Comparison of ENCODE assay signal across 8 cellular contexts in genomic region chr15:79896131-79896633, GRCh38. TPM values are rescaled to one million over a fixed set of nuclear protein-coding genes. Genes with fewer than 3 reads are reported as not detected.
DNase-seq lines count a peak whose midpoint lies in the region; ATAC-seq, FAIRE-seq and TF ChIP-seq lines count a peak whose summit lies in the region.

No MANE protein-coding gene starts in this region.

- TF ChIP-seq EP300 in suprapubic skin (IDR thresholded peaks at IDR 0.05): no peak

- H3K79me2 ChIP-seq in keratinocyte (ENCODE audit: control insufficient read depth, insufficient read depth, low read length): peaks cover 14% of the 10 kb centered on the region

- H3K4me2 ChIP-seq in keratinocyte (ENCODE audit: control insufficient read depth, extremely low read depth, insufficient read depth, low read depth, low read length): peak overlapping the region; percentile 85

- peak overlapping the region; percentile 91 for H3K4me3 Mint-ChIP-seq in activated naive CD4-positive, alpha-beta T cell treated with anti-CD3 and anti-CD28 coated beads, Interleukin-2, amount 10 ng/mL, durations not matched to agents 7 days and 5 days

- peaks cover 52% of the 10 kb centered on the region for H3K4me1 Mint-ChIP-seq in activated naive CD4-positive, alpha-beta T cell treated with anti-CD3 and anti-CD28 coated beads, Interleukin-2, amount 10 ng/mL, durations not matched to agents 7 days and 5 days

- peak; percentile 33 for ATAC-seq in HG03159 (IDR thresholded peaks at IDR 0.05; ENCODE audit: unreplicated experiment)
- no peak for ATAC-seq in HG02970 (IDR thresholded peaks at IDR 0.05; ENCODE audit: low FRiP score, unreplicated experiment)

- no peak for TF ChIP-seq POLR2A in suprapubic skin (IDR thresholded peaks at IDR 0.05)

- H3K27me3 Mint-ChIP-seq in activated naive CD4-positive, alpha-beta T cell treated with anti-CD3 and anti-CD28 coated beads, Interleukin-2, amount 10 ng/mL, durations not matched to agents 7 days and 5 days: no peaks in the 10 kb centered on the region

- DNase-seq in activated naive CD4-positive, alpha-beta T cell treated with anti-CD3 and anti-CD28 coated beads, Interleukin-2, amount 10 ng/mL, durations not matched to agents 7 days and 5 days: no peak
- no peak for DNase-seq in activated naive CD4-positive, alpha-beta T cell treated with anti-CD3 and anti-CD28 coated beads, Interleukin-2, amount 50 U/mL, for 16 hours
- DNase-seq in activated naive CD8-positive, alpha-beta T cell treated with anti-CD3 and anti-CD28 coated beads, Interleukin-2, amount 50 U/mL, for 16 hours (ENCODE audit: low read depth, low spot score): peak; percentile 18
- no peak for DNase-seq in keratinocyte (ENCODE audit: low read depth, low spot score)
- no peak for DNase-seq in suprapubic skin (ENCODE audit: low spot score in 2 of 2)
- no peak for DNase-seq in NCI-H2227 treated with DMSO at 0.1 percent for 48 hours (lab: John Stamatoyannopoulos, UW)

- FAIRE-seq in keratinocyte (lab: Jason Lieb, UNC): peak; percentile 9

- peak overlapping the region; percentile 91 for H3K9ac ChIP-seq in keratinocyte (ENCODE audit: control insufficient read depth, extremely low read depth, insufficient read depth, low read length)

- H3K9me1 ChIP-seq in keratinocyte (ENCODE audit: control insufficient read depth, extremely low read depth, insufficient read depth, low read length): no peaks in the 10 kb centered on the region

- CTCF ChIA-PET in activated naive CD4-positive, alpha-beta T cell treated with anti-CD3 and anti-CD28 coated beads, Interleukin-2, amount 10 ng/mL, durations not matched to agents 7 days and 5 days (lab: Charles Lee): interaction anchor here (0.7 to 1.7 kb wide), 5 partner anchors 26 to 144 kb away, joined by 3 to 8 read pairs (median 3); no protein-coding TSS in a partner anchor

- H3K4me1 ChIP-seq in keratinocyte (ENCODE audit: control insufficient read depth, extremely low read depth, insufficient read depth, low read length) (peaks cover 10% of the 10 kb centered on the region), suprapubic skin (peaks cover 16% of the 10 kb centered on the region)

- WGBS in suprapubic skin: 17% methylated on average over 10 of the region's 10 CpGs

- H3K27me3 ChIP-seq in keratinocyte (ENCODE audit: control insufficient read depth, extremely low read depth, insufficient read depth, low read length) (no peaks in the 10 kb centered on the region), suprapubic skin (no peaks in the 10 kb centered on the region)

- H3K4me3 ChIP-seq in keratinocyte (ENCODE audit: control insufficient read depth in 2 of 3, extremely low read depth in 1 of 3, insufficient read depth in 2 of 3, low read depth in 1 of 3, low read length in 3 of 3) (peak overlapping the region; percentile 56 to 78 (median 64)), suprapubic skin (peak overlapping the region; percentile 77)

- H3K27ac ChIP-seq in keratinocyte (ENCODE audit: control insufficient read depth, insufficient read depth, low read length) (peak overlapping the region; percentile 80), suprapubic skin (peak overlapping the region; percentile 92)

- H3K9me3 Mint-ChIP-seq in activated naive CD4-positive, alpha-beta T cell treated with anti-CD3 and anti-CD28 coated beads, Interleukin-2, amount 10 ng/mL, durations not matched to agents 7 days and 5 days: no peaks in the 10 kb centered on the region

- TF ChIP-seq CTCF in keratinocyte (optimal IDR thresholded peaks at IDR 0.05 in 1 of 3, IDR thresholded peaks at IDR 0.05 in 1 of 3, conservative IDR thresholded peaks at IDR 0.05 in 1 of 3; ENCODE audit: extremely low read depth in 1 of 3, insufficient read depth in 2 of 3, low read length in 3 of 3) (no peak), suprapubic skin (IDR thresholded peaks at IDR 0.05) (no peak)

- peaks cover 0 to 2% of the 10 kb centered on the region in 2 experiments for H3K36me3 ChIP-seq in keratinocyte (ENCODE audit: control insufficient read depth in 2 of 2, extremely low read depth in 1 of 2, insufficient read depth in 2 of 2, low read length in 2 of 2)
- no peaks in the 10 kb centered on the region for H3K36me3 ChIP-seq in suprapubic skin

- dilution Hi-C loops in keratinocyte (cut with MboI; ENCODE audit: extremely low pct_ligation_motif_present, low sequenced_read_pairs): no loop called here

- H3K9me3 ChIP-seq in keratinocyte (ENCODE audit: control insufficient read depth, low read depth, low read length) (no peaks in the 10 kb centered on the region), suprapubic skin (no peaks in the 10 kb centered on the region)

- peaks cover 23% of the 10 kb centered on the region for H3K36me3 Mint-ChIP-seq in activated naive CD4-positive, alpha-beta T cell treated with anti-CD3 and anti-CD28 coated beads, Interleukin-2, amount 10 ng/mL, durations not matched to agents 7 days and 5 days

- peak overlapping the region; percentile 97 for H3K27ac Mint-ChIP-seq in activated naive CD4-positive, alpha-beta T cell treated with anti-CD3 and anti-CD28 coated beads, Interleukin-2, amount 10 ng/mL, durations not matched to agents 7 days and 5 days

- H4K20me1 ChIP-seq in keratinocyte (ENCODE audit: control insufficient read depth, extremely low read depth, insufficient read depth, low read length): no peaks in the 10 kb centered on the region

- peak overlapping the region; percentile 97 for H2AFZ ChIP-seq in keratinocyte (ENCODE audit: control insufficient read depth, low read length)

RNA-seq across cellular contexts. Expression of gene MTHFS, which starts 0.6 kb away (rescaled TPM):
- polyA plus RNA-seq in keratinocyte: 23.6 to 35.5 TPM (median 33.8 TPM) in 3 replicates
- polyA plus RNA-seq in keratinocyte (2011; ENCODE audit: low read depth): 1.8 TPM
- 26.0 and 28.6 TPM in 2 replicates for polyA plus RNA-seq in keratinocyte (2011; cell fraction: cytosol; rRNA removed)
- 13.6 and 14.6 TPM in 2 replicates for polyA plus RNA-seq in keratinocyte (2011; cell fraction: nucleus; rRNA removed)
- 18.4 and 31.2 TPM in 2 replicates for polyA plus RNA-seq in keratinocyte (2012; ENCODE audit: low replicate concordance)
- 1.0 to 12.1 TPM (median 6.8 TPM) in 3 replicates for polyA minus RNA-seq in keratinocyte
- polyA minus RNA-seq in keratinocyte (2011; cell fraction: cytosol; rRNA and poly(A)+ RNA removed): 26.1 TPM
- 4.3 and 8.8 TPM in 2 replicates for polyA minus RNA-seq in keratinocyte (2011; cell fraction: nucleus; rRNA and poly(A)+ RNA removed)
- 10 to 100 TPM in 3 of 4 donors, 1 to 10 TPM in 1; 4.3 to 10.9 (median 10.2) TPM for total RNA-seq in suprapubic skin
